In genomic region chr10:11204355-11204879, GRCh38 we compare ENCODE assay signal across 13 cellular contexts.
DNase-seq lines count a peak whose midpoint lies in the region; TF ChIP-seq lines count a peak whose summit lies in the region.
"Had no signal": no experiment of that assay in that cellular context is flagged by ENCODE, and none has a peak within 500 bp of the region (broad histone marks: within the 10 kb centered on the region; RNA-seq: fewer than 3 reads in every experiment).

No MANE protein-coding gene starts in this region.

- no peaks in the 10 kb centered on the region for H3K9me3 Mint-ChIP-seq in activated CD4-positive, alpha-beta memory T cell treated with anti-CD3 and anti-CD28 coated beads, Interleukin-2, amount 10 ng/mL, durations not matched to agents 7 days and 5 days
- H3K9me3 Mint-ChIP-seq: activated CD4-positive, alpha-beta T cell treated with anti-CD3 and anti-CD28 coated beads, Interleukin-2, amount 10 ng/mL, durations not matched to agents 7 days and 5 days had no signal

- peak overlapping the region; percentile 66 for H3K4me2 ChIP-seq in parathyroid adenoma (ENCODE audit: low read length)

- H3K4me1 ChIP-seq in parathyroid adenoma, result no peaks in the 10 kb centered on the region

- H3K4me1 Mint-ChIP-seq in activated CD4-positive, alpha-beta memory T cell treated with anti-CD3 and anti-CD28 coated beads, Interleukin-2, amount 10 ng/mL, durations not matched to agents 7 days and 5 days, result peaks cover 94% of the 10 kb centered on the region

- no peaks in the 10 kb centered on the region for H3K9me3 ChIP-seq in parathyroid adenoma (ENCODE audit: control insufficient read depth, low read length)
- H3K9me3 ChIP-seq: gastroesophageal sphincter had no signal

- H3K36me3 ChIP-seq in H7 (replicated peaks; ENCODE audit: control insufficient read depth, insufficient read depth, low read length) (no peaks in the 10 kb centered on the region), parathyroid adenoma (ENCODE audit: control insufficient read depth, insufficient read depth, low read length) (no peaks in the 10 kb centered on the region)

- intact Hi-C loops in posterior vena cava (cut with DNase I), result no loop called here

- no peaks in the 10 kb centered on the region for H3K27me3 Mint-ChIP-seq in activated CD4-positive, alpha-beta memory T cell treated with anti-CD3 and anti-CD28 coated beads, Interleukin-2, amount 10 ng/mL, durations not matched to agents 7 days and 5 days
- H3K27me3 Mint-ChIP-seq: activated CD4-positive, alpha-beta T cell treated with anti-CD3 and anti-CD28 coated beads, Interleukin-2, amount 10 ng/mL, durations not matched to agents 7 days and 5 days had no signal

- no peak overlapping the region for H3K9ac ChIP-seq in parathyroid adenoma

- peak overlapping the region; percentile 36 for H3K27ac Mint-ChIP-seq in activated CD4-positive, alpha-beta memory T cell treated with anti-CD3 and anti-CD28 coated beads, Interleukin-2, amount 10 ng/mL, durations not matched to agents 7 days and 5 days
- H3K27ac Mint-ChIP-seq: activated CD4-positive, alpha-beta T cell treated with anti-CD3 and anti-CD28 coated beads, Interleukin-2, amount 10 ng/mL, durations not matched to agents 7 days and 5 days had no signal

- no peak overlapping the region for H3K4me3 ChIP-seq in H7 (ENCODE audit: insufficient read depth, low read depth, low read length)
- peak overlapping the region; percentile 34 for H3K4me3 ChIP-seq in parathyroid adenoma (ENCODE audit: low read depth, low read length)
- H3K4me3 ChIP-seq: gastroesophageal sphincter had no signal

- H3K36me3 Mint-ChIP-seq in activated CD4-positive, alpha-beta memory T cell treated with anti-CD3 and anti-CD28 coated beads, Interleukin-2, amount 10 ng/mL, durations not matched to agents 7 days and 5 days (ENCODE audit: low read depth), result peaks cover 96% of the 10 kb centered on the region

- CTCF ChIA-PET in activated CD4-positive, alpha-beta memory T cell treated with anti-CD3 and anti-CD28 coated beads, Interleukin-2, amount 10 ng/mL, durations not matched to agents 7 days and 5 days (lab: Charles Lee), result no interaction called here
- CTCF ChIA-PET in RWPE1 (lab: Yijun Ruan, JAX), result no interaction called here

- H3K4me3 Mint-ChIP-seq in activated CD4-positive, alpha-beta memory T cell treated with anti-CD3 and anti-CD28 coated beads, Interleukin-2, amount 10 ng/mL, durations not matched to agents 7 days and 5 days, result no peak overlapping the region
- H3K4me3 Mint-ChIP-seq: activated CD4-positive, alpha-beta T cell treated with anti-CD3 and anti-CD28 coated beads, Interleukin-2, amount 10 ng/mL, durations not matched to agents 7 days and 5 days had no signal

- H3K27me3 ChIP-seq in H7 (ENCODE audit: control insufficient read depth, insufficient read depth, low read length), result no peaks in the 10 kb centered on the region
- no peaks in the 10 kb centered on the region for H3K27me3 ChIP-seq in parathyroid adenoma (ENCODE audit: control insufficient read depth, insufficient read depth, low read length)
- H3K27me3 ChIP-seq: gastroesophageal sphincter had no signal

- peak; percentile 67 for DNase-seq in H7
- DNase-seq in activated CD4-positive, alpha-beta memory T cell treated with anti-CD3 and anti-CD28 coated beads, Interleukin-2, amount 10 ng/mL, durations not matched to agents 7 days and 5 days, result no peak
- DNase-seq in glomerular visceral epithelial cell (ENCODE audit: extremely low spot score), result peak; percentile 3
- no peak for DNase-seq in midbrain (lab: John Stamatoyannopoulos, UW)
- no peak for DNase-seq in posterior vena cava (ENCODE audit: low spot score)
- DNase-seq in RWPE1 (ENCODE audit: low spot score), result no peak
- DNase-seq: activated CD4-positive, alpha-beta T cell treated with anti-CD3 and anti-CD28 coated beads, Interleukin-2, amount 10 ng/mL, durations not matched to agents 7 days and 5 days; amniotic stem cell; COR-L47; Karpas-422; NCI-H187 treated with DMSO at 0.1 percent for 48 hours had no signal

- TF ChIP-seq CTCF in parathyroid adenoma (IDR thresholded peaks at IDR 0.05) (no peak), RWPE1 (conservative IDR thresholded peaks at IDR 0.05; ENCODE audit: low read depth) (no peak)

- no peak overlapping the region for H3K27ac ChIP-seq in parathyroid adenoma
- H3K27ac ChIP-seq in RWPE1, result no peak overlapping the region
- H3K27ac ChIP-seq: gastroesophageal sphincter had no signal

- peak overlapping the region; percentile 62 for H2AFZ ChIP-seq in parathyroid adenoma

- POLR2A ChIA-PET in activated CD4-positive, alpha-beta memory T cell treated with anti-CD3 and anti-CD28 coated beads, Interleukin-2, amount 10 ng/mL, durations not matched to agents 7 days and 5 days (lab: Charles Lee), result interaction anchor here (1.2 to 4.0 kb wide), 3 partner anchors 25 to 38 kb away, joined by 4 to 16 read pairs (median 11); no protein-coding TSS in a partner anchor
- POLR2A ChIA-PET in RWPE1 (lab: Yijun Ruan, JAX; ENCODE audit: low non-redundant PET), result no interaction called here

- H3K79me2 ChIP-seq in parathyroid adenoma, result no peaks in the 10 kb centered on the region

Comparison
In these comparisons a context has a peak if more than half of its experiments do, and no peak if none do; other contexts are left out.
1. DNase-seq: peak in H7 (single experiment) and glomerular visceral epithelial cell (single experiment); none in activated CD4-positive, alpha-beta memory T cell treated with anti-CD3 and anti-CD28 coated beads, Interleukin-2, amount 10 ng/mL, durations not matched to agents 7 days and 5 days (single experiment), midbrain (single experiment), posterior vena cava (single experiment) and RWPE1 (single experiment).